Comparison of ENCODE assay signal across 25 cellular contexts in the genomic region with DNA sequence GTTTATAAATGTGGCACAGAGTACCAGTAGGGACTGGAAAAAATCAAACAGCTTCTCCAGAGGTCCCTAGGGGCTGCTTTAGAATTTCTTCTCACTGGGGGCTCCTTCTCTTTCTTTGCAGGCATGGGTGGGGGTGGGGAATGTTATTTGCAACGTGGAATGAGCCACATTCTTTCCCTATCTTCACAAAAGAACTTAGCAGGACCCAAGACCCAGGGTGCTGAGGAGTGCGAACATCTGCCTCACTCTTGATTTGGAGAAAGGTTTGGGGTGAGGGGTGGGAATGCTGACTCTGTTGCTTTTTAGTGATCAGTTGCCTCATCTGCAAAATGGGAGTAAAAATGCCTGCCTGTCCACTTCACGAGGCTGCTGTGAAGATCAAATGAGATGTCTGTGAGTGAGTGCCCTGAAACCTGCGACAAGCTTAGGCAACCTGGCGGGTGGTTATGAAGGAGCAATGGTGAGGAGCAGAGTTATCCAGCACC. TPM values are rescaled to one million over a fixed set of nuclear protein-coding genes. Genes with fewer than 3 reads are reported as not detected.
"Had no signal": no experiment of that assay in that cellular context is flagged by ENCODE, and none has a peak within 500 bp of the region (broad histone marks: within the 10 kb centered on the region; RNA-seq: fewer than 3 reads in every experiment).

No MANE protein-coding gene starts in this region.

- H3K9ac ChIP-seq: parathyroid adenoma had no signal

- H3K36me3 ChIP-seq: spleen, transverse colon, uterus had no signal

- H3K4me1 ChIP-seq: body of pancreas, parathyroid adenoma, spleen, transverse colon, uterus had no signal

- DNase-seq: activated CD4-positive, alpha-beta T cell treated with anti-CD3 and anti-CD28 coated beads for 1 hour; activated CD4-positive, alpha-beta T cell treated with anti-CD3 and anti-CD28 coated beads, Interleukin-2, amount 50 U/mL, for 4 hours; activated gamma-delta T cell treated with Interleukin-2 at 50 U/mL for 16 hours; amniotic stem cell; body of pancreas; caudate nucleus; foreskin melanocyte; glutamatergic neuron; hippocampal formation; natural killer cell; spleen; stimulated activated CD8-positive, alpha-beta memory T cell treated with anti-CD3 and anti-CD28 coated beads, Interleukin-4, amount 100 ng/mL, for 48 hours; stimulated activated naive CD4-positive, alpha-beta T cell treated with Interleukin-2 at 50 U/mL for 16 hours; SW 1271; T-helper 2 cell; transverse colon; uterus had no signal

- ATAC-seq: body of pancreas, natural killer cell had no signal

- H3K27ac ChIP-seq: body of pancreas, parathyroid adenoma, spleen, transverse colon, uterus, VCaP had no signal

- H3K27me3 ChIP-seq: body of pancreas, uterus had no signal

- H2AFZ ChIP-seq: parathyroid adenoma had no signal

- H3K9me3 ChIP-seq: body of pancreas, uterus had no signal

- H3K79me2 ChIP-seq: parathyroid adenoma had no signal

- H3K4me3 ChIP-seq: body of pancreas, spleen, transverse colon, uterus had no signal

RNA-seq across cellular contexts. Expression of a gene that starts 26.3 kb away (rescaled TPM):
- total RNA-seq: activated T-helper 1 cell treated with anti-CD3 and anti-CD28 coated beads, Interleukin-12 subunit alpha, Interleukin-12 subunit beta, Interleukin-2, Interleukin-4 antibody, amounts not matched to agents 30 ng/mL and 10 ng/mL and 1 ng/mL, durations not matched to agents 14 hours and 24 hours and 36 hours; body of pancreas; dermis microvascular lymphatic vessel endothelial cell; epithelial cell of proximal tubule; lower leg skin; mesenteric fat pad; renal cortical epithelial cell had no signal
- polyA plus RNA-seq: spleen had no signal
